In genomic region chr3:129180461-129180860, GRCh38 we compare ENCODE assay signal across 12 cellular contexts. TPM values are rescaled to one million over a fixed set of nuclear protein-coding genes. Genes with fewer than 3 reads are reported as not detected.
DNase-seq lines count a peak whose midpoint lies in the region; ATAC-seq and TF ChIP-seq lines count a peak whose summit lies in the region.
"Had no signal": no experiment of that assay in that cellular context is flagged by ENCODE, and none has a peak within 500 bp of the region (broad histone marks: within the 10 kb centered on the region; RNA-seq: fewer than 3 reads in every experiment).

No MANE protein-coding gene starts in this region.

- H3K36me3 Mint-ChIP-seq in neural crest cell (ENCODE audit: low read depth) = no peaks in the 10 kb centered on the region

- peak overlapping the region; percentile 65 for H3K4me3 Mint-ChIP-seq in neural crest cell

- H3K9me3 Mint-ChIP-seq in neural crest cell = no peaks in the 10 kb centered on the region

- peaks cover 69% of the 10 kb centered on the region for H4K20me1 ChIP-seq in Karpas-422 (ENCODE audit: insufficient read depth, low read depth, low read length)

- H3K9me2 ChIP-seq in Karpas-422 (replicated peaks; ENCODE audit: insufficient read depth, low read length) = no peaks in the 10 kb centered on the region

- no peak overlapping the region for H2AFZ ChIP-seq in Karpas-422 (ENCODE audit: low read length)

- no peak overlapping the region for H3K4me3 ChIP-seq in Karpas-422 (ENCODE audit: low read length)
- peak overlapping the region; percentile 88 for H3K4me3 ChIP-seq in coronary artery
- H3K4me3 ChIP-seq: thyroid gland had no signal

- no peaks in the 10 kb centered on the region for H3K9me3 ChIP-seq in Karpas-422 (ENCODE audit: low read length)
- H3K9me3 ChIP-seq: thyroid gland had no signal

- no peak overlapping the region for H3K27ac Mint-ChIP-seq in neural crest cell (ENCODE audit: unreplicated experiment)

- ATAC-seq in GM18867 (IDR thresholded peaks at IDR 0.05; ENCODE audit: unreplicated experiment) = no peak
- ATAC-seq in HG03571 (IDR thresholded peaks at IDR 0.05; ENCODE audit: unreplicated experiment) = no peak

- H3K36me3 ChIP-seq in Karpas-422 (ENCODE audit: insufficient read depth, low read length) = peaks cover 52% of the 10 kb centered on the region

- peaks cover 49% of the 10 kb centered on the region for H3K4me1 Mint-ChIP-seq in neural crest cell

- H3K79me2 ChIP-seq in Karpas-422 (ENCODE audit: low read length) = peaks cover 97% of the 10 kb centered on the region

- H3K9ac ChIP-seq in Karpas-422 (ENCODE audit: low read length) = no peak overlapping the region

- H3K4me2 ChIP-seq in Karpas-422 (ENCODE audit: low read depth, low read length, poor library complexity, severe bottlenecking) = peak overlapping the region; percentile 2

- no peaks in the 10 kb centered on the region for H3K27me3 Mint-ChIP-seq in neural crest cell (ENCODE audit: low read depth)

- peak overlapping the region; percentile 40; the same call in 1 of the 2 replicates for H3K27ac ChIP-seq in C4-2B
- H3K27ac ChIP-seq in Karpas-422 (ENCODE audit: low read length) = no peak overlapping the region
- peak overlapping the region; percentile 47 to 99 for H3K27ac ChIP-seq in coronary artery

- H3K4me1 ChIP-seq in Karpas-422 (ENCODE audit: low read length) = peaks cover 31% of the 10 kb centered on the region

- DNase-seq in Karpas-422 (peak; percentile 4), coronary artery (ENCODE audit: low spot score) (no peak), neural crest cell (ENCODE audit: low read depth, low spot score) (no peak), cerebellum (ENCODE audit: low spot score) (no peak), occipital lobe (lab: John Stamatoyannopoulos, UW) (no peak)
- DNase-seq: amygdala, midbrain, NCI-H526 had no signal

- TF ChIP-seq CTCF in C4-2B (conservative IDR thresholded peaks at IDR 0.05) (no peak), coronary artery (IDR thresholded peaks at IDR 0.05) (no peak), neural crest cell (conservative IDR thresholded peaks at IDR 0.05) (no peak)

- no peaks in the 10 kb centered on the region for H3K27me3 ChIP-seq in Karpas-422 (ENCODE audit: low read length)
- H3K27me3 ChIP-seq: thyroid gland had no signal

RNA-seq across cellular contexts. Expression of gene CNBP, which starts 3.2 kb away (rescaled TPM):
- 276 and 277 TPM in 2 replicates for total RNA-seq in Karpas-422 (2014; rRNA removed; shearing (Covaris generic); ENCODE audit: low replicate concordance)
- 314 and 319 TPM in 2 replicates for total RNA-seq in neural crest cell
- 127 TPM for total RNA-seq in cerebellum
- total RNA-seq in occipital lobe = 169 TPM

RNA-seq across cellular contexts. Expression of gene ISY1, which starts 19.6 kb away (rescaled TPM):
- total RNA-seq in Karpas-422 (2014; rRNA removed; shearing (Covaris generic); ENCODE audit: low replicate concordance) = 23.1 and 29.9 TPM in 2 replicates
- total RNA-seq in neural crest cell (31.4 and 34.7 TPM in 2 replicates), cerebellum (11.2 TPM), occipital lobe (16.8 TPM)

RNA-seq across cellular contexts. Expression of gene RAB43, which starts 58.9 kb away (rescaled TPM):
- total RNA-seq in Karpas-422 (2014; rRNA removed; shearing (Covaris generic); ENCODE audit: low replicate concordance) = 0.72 TPM in 1 of 2 replicates, not detected in the other
- total RNA-seq in neural crest cell (9.6 and 11.4 TPM in 2 replicates), cerebellum (3.4 TPM), occipital lobe (3.3 TPM)
